Comparison of ENCODE assay signal across 9 cellular contexts in genomic region chr16:48687421-48688038, GRCh38.
DNase-seq lines count a peak whose midpoint lies in the region; ATAC-seq, FAIRE-seq and TF ChIP-seq lines count a peak whose summit lies in the region.
"Had no signal": no experiment of that assay in that cellular context is flagged by ENCODE, and none has a peak within 500 bp of the region (broad histone marks: within the 10 kb centered on the region; RNA-seq: fewer than 3 reads in every experiment).

No MANE protein-coding gene starts in this region.

- TF ChIP-seq CTCF in D721Med (IDR thresholded peaks at IDR 0.05; ENCODE audit: insufficient read depth, missing control alignments): peak; percentile 90

- H3K36me3 Mint-ChIP-seq in activated naive CD4-positive, alpha-beta T cell treated with anti-CD3 and anti-CD28 coated beads for 36 hours (ENCODE audit: low read depth): no peaks in the 10 kb centered on the region

- H3K4me1 Mint-ChIP-seq in activated naive CD4-positive, alpha-beta T cell treated with anti-CD3 and anti-CD28 coated beads for 36 hours (ENCODE audit: low read depth): peaks cover 8% of the 10 kb centered on the region

- DNase-seq in D721Med (ENCODE audit: insufficient read length, low spot score) (no peak), NCI-H526 treated with DMSO at 0.1 percent for 48 hours (lab: John Stamatoyannopoulos, UW) (peak; percentile 38), head of caudate nucleus (peak in 40 of 42 donors; percentile 5 to 78 (median 38)), pulmonary artery endothelial cell (ENCODE audit: low read depth, low spot score) (peak; percentile 15), T-helper 9 cell (no peak)
- peak; percentile 59 for DNase-seq in activated naive CD4-positive, alpha-beta T cell treated with anti-CD3 and anti-CD28 coated beads for 36 hours

- no peak overlapping the region for H3K4me3 Mint-ChIP-seq in activated naive CD4-positive, alpha-beta T cell treated with anti-CD3 and anti-CD28 coated beads for 36 hours
- H3K4me3 Mint-ChIP-seq: stimulated activated naive CD8-positive, alpha-beta T cell treated with anti-CD3 and anti-CD28 coated beads, Interleukin-15, Interleukin-2, amounts not matched to agents 100 ng/mL and 50 ng/mL, for 24 hours had no signal

- H3K9me3 Mint-ChIP-seq in activated naive CD4-positive, alpha-beta T cell treated with anti-CD3 and anti-CD28 coated beads for 36 hours: no peaks in the 10 kb centered on the region
- H3K9me3 Mint-ChIP-seq: stimulated activated naive CD8-positive, alpha-beta T cell treated with anti-CD3 and anti-CD28 coated beads, Interleukin-15, Interleukin-2, amounts not matched to agents 100 ng/mL and 50 ng/mL, for 24 hours had no signal

- peaks cover 16% of the 10 kb centered on the region for H3K27me3 Mint-ChIP-seq in activated naive CD4-positive, alpha-beta T cell treated with anti-CD3 and anti-CD28 coated beads for 36 hours (ENCODE audit: low read depth)

- CTCF ChIA-PET in activated naive CD4-positive, alpha-beta T cell treated with anti-CD3 and anti-CD28 coated beads for 36 hours (lab: Charles Lee): interaction anchor here (0.6 to 1.3 kb wide), 10 partner anchors 19 to 671 kb away, joined by 3 to 10 read pairs (median 4); no protein-coding TSS in a partner anchor

- intact Hi-C loops in activated naive CD4-positive, alpha-beta T cell treated with anti-CD3 and anti-CD28 coated beads for 36 hours (cut with micrococcal nuclease): loop anchor here (1.0 kb wide), 2 partner anchors 595 to 663 kb away; no protein-coding TSS in a partner anchor
- intact Hi-C loops in head of caudate nucleus (cut with DNase I): loop anchor here (5.0 kb wide), 1 partner anchor 665 kb away; no protein-coding TSS in a partner anchor

- ATAC-seq in GM19372 (IDR thresholded peaks at IDR 0.05; ENCODE audit: low read depth, unreplicated experiment) (peak; percentile 90), HG03565 (IDR thresholded peaks at IDR 0.05; ENCODE audit: unreplicated experiment) (peak; percentile 87)

- H3K27ac Mint-ChIP-seq in activated naive CD4-positive, alpha-beta T cell treated with anti-CD3 and anti-CD28 coated beads for 36 hours: no peak overlapping the region
- H3K27ac Mint-ChIP-seq: stimulated activated naive CD8-positive, alpha-beta T cell treated with anti-CD3 and anti-CD28 coated beads, Interleukin-15, Interleukin-2, amounts not matched to agents 100 ng/mL and 50 ng/mL, for 24 hours had no signal

- no peak for FAIRE-seq in D721Med (lab: Jason Lieb, UNC)

Comparison
In these comparisons a context has a peak if more than half of its experiments do, and no peak if none do; other contexts are left out.
1. DNase-seq: peak in NCI-H526 treated with DMSO at 0.1 percent for 48 hours (single experiment), activated naive CD4-positive, alpha-beta T cell treated with anti-CD3 and anti-CD28 coated beads for 36 hours (single experiment), head of caudate nucleus (40 of 42) and pulmonary artery endothelial cell (single experiment); none in D721Med (single experiment) and T-helper 9 cell (single experiment).